In the genomic region with DNA sequence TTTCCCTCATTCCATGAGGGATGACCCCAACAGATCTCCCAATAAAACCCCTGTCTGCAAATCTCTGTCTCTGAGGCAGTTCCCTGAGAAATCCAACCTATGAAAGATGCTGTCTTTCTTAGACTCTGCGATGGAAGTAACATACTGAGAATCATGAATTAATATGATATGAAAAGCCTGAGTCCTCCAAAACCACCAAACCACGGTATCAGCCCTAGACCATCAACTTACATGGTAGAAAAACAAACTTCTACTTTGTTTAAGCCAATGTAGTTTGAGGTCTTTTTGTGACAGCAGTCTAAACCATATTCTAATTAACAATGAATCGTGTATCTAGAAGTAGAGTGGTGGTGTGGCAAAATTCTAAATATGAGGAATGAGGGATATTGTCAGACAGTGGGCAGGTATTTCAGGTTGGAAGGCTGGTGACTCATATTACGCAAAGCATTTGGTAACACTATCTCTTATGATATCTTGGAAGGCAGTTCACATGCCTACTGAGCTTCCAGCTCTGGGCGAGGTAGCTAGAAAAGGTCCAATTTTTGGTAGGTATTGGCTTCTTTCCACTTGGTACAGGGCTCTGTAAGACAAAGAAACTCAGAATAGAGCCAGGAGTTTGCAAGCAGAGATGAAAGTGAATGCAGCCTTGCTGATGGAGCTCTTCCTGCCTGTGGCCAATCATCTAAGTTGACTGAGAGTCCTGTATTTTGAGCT, we compare ENCODE assay signal across 11 cellular contexts.
DNase-seq lines count a peak whose midpoint lies in the region; ATAC-seq, FAIRE-seq and TF ChIP-seq lines count a peak whose summit lies in the region.
"Had no signal": no experiment of that assay in that cellular context is flagged by ENCODE, and none has a peak within 500 bp of the region (broad histone marks: within the 10 kb centered on the region; RNA-seq: fewer than 3 reads in every experiment).

No MANE protein-coding gene starts in this region.

- FAIRE-seq in H54 (lab: Jason Lieb, UNC): no peak
- FAIRE-seq: G401.6 had no signal

- peaks cover 0 to 27% (median 16%) of the 10 kb centered on the region in 11 experiments; a peak in 18 of 22 replicates for H3K9me3 ChIP-seq in BLaER1 treated with 17β-estradiol and CSF1 and Interleukin-3, amounts not matched to agents 10 nM and 100 nM (replicated peaks in 1 of 11)

- no peak for ATAC-seq in HG03565 (IDR thresholded peaks at IDR 0.05; ENCODE audit: unreplicated experiment)

- H3K18ac ChIP-seq in mesendoderm (ENCODE audit: low read length): peak overlapping the region; percentile 21

- H3K9ac ChIP-seq in BLaER1 treated with 17β-estradiol and CSF1 and Interleukin-3, amounts not matched to agents 10 nM and 100 nM: no peak overlapping the region
- peak overlapping the region; percentile 12 for H3K9ac ChIP-seq in mesendoderm (ENCODE audit: low read length)

- TF ChIP-seq CTCF in astrocyte of the spinal cord (IDR thresholded peaks at IDR 0.05; ENCODE audit: low read depth, low read length): no peak
- TF ChIP-seq CTCF in GM20000 (IDR thresholded peaks at IDR 0.05; ENCODE audit: extremely low read depth, missing control alignments): no peak

- H3K79me1 ChIP-seq in mesendoderm (ENCODE audit: low read length): no peaks in the 10 kb centered on the region

- no peak overlapping the region for H3K23ac ChIP-seq in mesendoderm (ENCODE audit: low read length)

- H2BK15ac ChIP-seq in mesendoderm (replicated peaks; ENCODE audit: low read depth): no peak overlapping the region

- H3K4me2 ChIP-seq in BLaER1 treated with 17β-estradiol and CSF1 and Interleukin-3, amounts not matched to agents 10 nM and 100 nM: peak overlapping the region; percentile 3 to 72 (median 52); a peak in 19 of 22 replicates
- no peak overlapping the region for H3K4me2 ChIP-seq in mesendoderm (ENCODE audit: low read length)

- no CpG with 5 or more reads among the region's 5 CpGs for WGBS in mesendoderm (ENCODE audit: extremely low coverage, insufficient coverage, low lambda C conversion rate)

- no peaks in the 10 kb centered on the region for H3K27me3 ChIP-seq in BLaER1 treated with 17β-estradiol and CSF1 and Interleukin-3, amounts not matched to agents 10 nM and 100 nM
- no peaks in the 10 kb centered on the region for H3K27me3 ChIP-seq in mesendoderm (ENCODE audit: insufficient read depth, low read length, poor library complexity)

- no peaks in the 10 kb centered on the region for H4K20me1 ChIP-seq in BLaER1 treated with 17β-estradiol and CSF1 and Interleukin-3, amounts not matched to agents 10 nM and 100 nM

- DNase-seq in HT-29 (ENCODE audit: low spot score) (peak; percentile 62), astrocyte of the spinal cord (ENCODE audit: low read depth, low spot score) (peak; percentile 9), mesendoderm (no peak), H54 (ENCODE audit: insufficient read length, low spot score) (no peak), middle frontal gyrus (ENCODE audit: extremely low spot score, low spot score) (no peak), GM20000 (ENCODE audit: low spot score) (no peak)
- DNase-seq: activated naive CD4-positive, alpha-beta T cell treated with anti-CD3 and anti-CD28 coated beads, Interleukin-2, amount 10 ng/mL, durations not matched to agents 7 days and 5 days; retina had no signal

- peaks cover 14 to 44% (median 40%) of the 10 kb centered on the region in 10 experiments for H3K4me1 ChIP-seq in BLaER1 treated with 17β-estradiol and CSF1 and Interleukin-3, amounts not matched to agents 10 nM and 100 nM
- H3K4me1 ChIP-seq in mesendoderm (ENCODE audit: control insufficient read depth, low read depth, low read length): peaks cover 6% of the 10 kb centered on the region

- no peak overlapping the region for H2AK5ac ChIP-seq in mesendoderm (ENCODE audit: low read length)

- no peak overlapping the region for H3K4me3 ChIP-seq in BLaER1 treated with 17β-estradiol and CSF1 and Interleukin-3, amounts not matched to agents 10 nM and 100 nM
- no peak overlapping the region for H3K4me3 ChIP-seq in astrocyte of the spinal cord (ENCODE audit: low read depth, low read length)
- no peak overlapping the region for H3K4me3 ChIP-seq in mesendoderm (ENCODE audit: low read length)

- in situ Hi-C loops in astrocyte of the spinal cord (cut with HindIII; ENCODE audit: low sequenced_read_pairs): no loop called here

- peak overlapping the region; percentile 78 for H2BK5ac ChIP-seq in mesendoderm (ENCODE audit: low read length)

- peak overlapping the region; percentile 41 for H3K4ac ChIP-seq in mesendoderm (ENCODE audit: low read depth, low read length)

- peak overlapping the region; percentile 72 for H4K5ac ChIP-seq in mesendoderm (ENCODE audit: low read length)

- peak overlapping the region in 8 of 11 experiments; percentile 3 to 55 (median 29); a peak in 12 of 22 replicates for H3K27ac ChIP-seq in BLaER1 treated with 17β-estradiol and CSF1 and Interleukin-3, amounts not matched to agents 10 nM and 100 nM
- H3K27ac ChIP-seq in mesendoderm (ENCODE audit: low read depth, low read length): peak overlapping the region; percentile 72

- no peak for TF ChIP-seq POLR2A in H54 (IDR thresholded peaks at IDR 0.05; ENCODE audit: low read depth, low read length)

- no peak overlapping the region for H4K8ac ChIP-seq in mesendoderm (ENCODE audit: low read depth, low read length)

- H2BK120ac ChIP-seq in mesendoderm (ENCODE audit: low read depth, low read length): no peak overlapping the region

- H3K79me2 ChIP-seq in mesendoderm (ENCODE audit: control insufficient read depth, insufficient read depth, low read length): no peaks in the 10 kb centered on the region

- no peaks in the 10 kb centered on the region for H3K36me3 ChIP-seq in BLaER1 treated with 17β-estradiol and CSF1 and Interleukin-3, amounts not matched to agents 10 nM and 100 nM
- no peaks in the 10 kb centered on the region for H3K36me3 ChIP-seq in mesendoderm (ENCODE audit: control insufficient read depth, insufficient read depth, low read length)

- peak overlapping the region; percentile 68 for H3K56ac ChIP-seq in mesendoderm (ENCODE audit: low read length)

Comparison
In these comparisons a context has a peak if more than half of its experiments do, and no peak if none do; other contexts are left out.
1. DNase-seq: peak in HT-29 (single experiment) and astrocyte of the spinal cord (single experiment); none in mesendoderm (single experiment), H54 (single experiment), middle frontal gyrus (single experiment) and GM20000 (single experiment).